Comparison of ENCODE assay signal across 13 cellular contexts in the genomic region with DNA sequence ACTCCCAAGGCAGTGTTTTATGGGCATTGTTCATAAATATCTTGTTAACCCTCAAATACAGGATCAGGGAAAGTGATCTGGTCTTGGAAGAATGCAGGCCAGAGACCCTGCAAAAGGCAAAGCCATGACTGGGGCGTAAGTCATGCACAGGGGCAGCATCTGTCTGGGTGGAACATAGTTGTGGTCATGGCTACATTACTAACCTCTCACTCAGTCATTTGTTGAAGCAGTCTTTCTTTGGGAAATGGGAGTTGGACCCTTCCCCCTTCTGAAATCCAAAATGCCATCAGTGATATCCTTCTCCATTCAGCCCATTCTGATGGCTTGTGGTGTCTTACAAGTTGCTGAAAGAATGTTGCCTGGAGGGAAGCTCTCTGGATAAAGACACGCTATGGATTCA.
DNase-seq lines count a peak whose midpoint lies in the region; ATAC-seq and TF ChIP-seq lines count a peak whose summit lies in the region.
"Had no signal": no experiment of that assay in that cellular context is flagged by ENCODE, and none has a peak within 500 bp of the region (broad histone marks: within the 10 kb centered on the region; RNA-seq: fewer than 3 reads in every experiment).

No MANE protein-coding gene starts in this region.

- intact Hi-C loops in IMR-90 (cut with micrococcal nuclease) = loop anchor here (5.0 kb wide), 2 partner anchors 66 to 421 kb away; no protein-coding TSS in a partner anchor
- intact Hi-C loops in activated CD4-positive, alpha-beta memory T cell treated with anti-CD3 and anti-CD28 coated beads for 36 hours (cut with micrococcal nuclease) = no loop called here

- peak overlapping the region; percentile 96; the same call in 1 of the 2 replicates for H3K23ac ChIP-seq in IMR-90 (ENCODE audit: low read depth, low read length)

- H3K36me3 ChIP-seq in IMR-90 (ENCODE audit: control insufficient read depth, insufficient read depth, low read length) (no peaks in the 10 kb centered on the region), kidney epithelial cell (ENCODE audit: control insufficient read depth, insufficient read depth, low read length) (no peaks in the 10 kb centered on the region)
- H3K36me3 ChIP-seq: BLaER1 had no signal

- H3K36me3 Mint-ChIP-seq in activated CD4-positive, alpha-beta memory T cell treated with anti-CD3 and anti-CD28 coated beads for 36 hours = peaks cover 5% of the 10 kb centered on the region

- peak overlapping the region; percentile 85 to 97; a peak in 3 of 4 replicates for H4K8ac ChIP-seq in IMR-90 (ENCODE audit: low read depth in 2 of 2, low read length in 2 of 2)

- no peaks in the 10 kb centered on the region for H3K79me1 ChIP-seq in IMR-90 (ENCODE audit: low read depth in 1 of 2, low read length in 2 of 2)

- H2BK20ac ChIP-seq in IMR-90 (ENCODE audit: low read depth, low read length) = peak overlapping the region; percentile 100

- no peaks in the 10 kb centered on the region for H3K27me3 ChIP-seq in IMR-90 (ENCODE audit: control insufficient read depth, insufficient read depth, low read length)
- no peaks in the 10 kb centered on the region for H3K27me3 ChIP-seq in kidney epithelial cell (ENCODE audit: control insufficient read depth, insufficient read depth, low read length)
- H3K27me3 ChIP-seq: BLaER1 had no signal

- in situ Hi-C loops in IMR-90 (cut with MboI; ENCODE audit: low sequenced_read_pairs) (no loop called here), astrocyte of the spinal cord (cut with HindIII; ENCODE audit: low sequenced_read_pairs) (no loop called here)

- H2AK5ac ChIP-seq in IMR-90 (ENCODE audit: low read depth, low read length) = no peak overlapping the region; the same call in 1 of the 2 replicates

- peak overlapping the region; percentile 97 for H2BK5ac ChIP-seq in IMR-90 (ENCODE audit: low read depth, low read length, poor library complexity, severe bottlenecking)

- H3K4me1 ChIP-seq in IMR-90 (ENCODE audit: control insufficient read depth, insufficient read depth, low read length) = peaks cover 21% of the 10 kb centered on the region
- H3K4me1 ChIP-seq: BLaER1 had no signal

- H3K4me1 Mint-ChIP-seq in activated CD4-positive, alpha-beta memory T cell treated with anti-CD3 and anti-CD28 coated beads for 36 hours (ENCODE audit: low read depth) = no peaks in the 10 kb centered on the region
- H3K4me1 Mint-ChIP-seq: activated CD4-positive, alpha-beta memory T cell treated with anti-CD3 and anti-CD28 coated beads, Interleukin-2, amount 10 ng/mL, durations not matched to agents 7 days and 5 days had no signal

- TF ChIP-seq RAD21 in IMR-90 (IDR thresholded peaks at IDR 0.05; ENCODE audit: low read length) = peak; percentile 37

- no TSS peak for BruUV-seq in IMR-90 (replicated peaks; lab: Mats Ljungman, UMichigan)

- peak; percentile 93 for ATAC-seq in IMR-90 (ENCODE audit: low read depth)
- ATAC-seq in GM19328 (IDR thresholded peaks at IDR 0.05; ENCODE audit: unreplicated experiment) = no peak

- H3K4ac ChIP-seq in IMR-90 (ENCODE audit: low read depth, low read length) = peak overlapping the region; percentile 99; the same call in 1 of the 2 replicates

- H3K9me3 ChIP-seq in IMR-90 (ENCODE audit: control insufficient read depth, insufficient read depth, low read length) = no peaks in the 10 kb centered on the region

- H3K4me2 ChIP-seq in IMR-90 (ENCODE audit: low read depth, low read length) = peak overlapping the region; percentile 66; the same call in 1 of the 2 replicates
- H3K4me2 ChIP-seq: BLaER1 had no signal

- peaks cover 21% of the 10 kb centered on the region for H3K9me3 Mint-ChIP-seq in activated CD4-positive, alpha-beta memory T cell treated with anti-CD3 and anti-CD28 coated beads for 36 hours

- POLR2A ChIA-PET in AG04449 (lab: Yijun Ruan, JAX) (interaction anchor here (0.7 to 2.3 kb wide), 10 partner anchors 10 to 401 kb away, joined by 3 to 21 read pairs (median 5); a partner anchor contains a TSS), IMR-90 (lab: Charles Lee; ENCODE audit: unreplicated experiment) (no interaction called here)
- POLR2A ChIA-PET in activated CD4-positive, alpha-beta memory T cell treated with anti-CD3 and anti-CD28 coated beads for 36 hours (lab: Charles Lee) = no interaction called here

- H2AFZ ChIP-seq in IMR-90 (replicated peaks; ENCODE audit: low read length, poor library complexity) = peak overlapping the region; percentile 28

- H3K56ac ChIP-seq in IMR-90 (ENCODE audit: extremely low read depth, insufficient read depth, low read length) = peak overlapping the region; percentile 87; the same call in 1 of the 2 replicates

- H3K27me3 Mint-ChIP-seq in activated CD4-positive, alpha-beta memory T cell treated with anti-CD3 and anti-CD28 coated beads for 36 hours = peaks cover 4% of the 10 kb centered on the region

- H3K4me3 ChIP-seq in AG04449 (ENCODE audit: low read depth, low read length) = no peak overlapping the region; the same call in 1 of the 2 replicates
- no peak overlapping the region for H3K4me3 ChIP-seq in IMR-90 (ENCODE audit: insufficient read depth, low read depth, low read length)
- H3K4me3 ChIP-seq in astrocyte of the spinal cord (ENCODE audit: low read depth, low read length) = no peak overlapping the region
- no peak overlapping the region for H3K4me3 ChIP-seq in kidney epithelial cell (ENCODE audit: low read depth, low read length)
- H3K4me3 ChIP-seq: BLaER1 had no signal

- peak overlapping the region; percentile 99; the same call in 1 of the 2 replicates for H3K18ac ChIP-seq in IMR-90 (ENCODE audit: low read depth, low read length)

- H3K27ac Mint-ChIP-seq in activated CD4-positive, alpha-beta memory T cell treated with anti-CD3 and anti-CD28 coated beads for 36 hours = no peak overlapping the region
- H3K27ac Mint-ChIP-seq: activated CD4-positive, alpha-beta memory T cell treated with anti-CD3 and anti-CD28 coated beads, Interleukin-2, amount 10 ng/mL, durations not matched to agents 7 days and 5 days had no signal

- peak overlapping the region; percentile 99; the same call in 1 of the 2 replicates for H4K5ac ChIP-seq in IMR-90 (ENCODE audit: low read depth, low read length)

- dilution Hi-C loops in IMR-90 (cut with HindIII; ENCODE audit: low sequenced_read_pairs, unreplicated experiment) = no loop called here

- peak overlapping the region; percentile 100 for H2BK120ac ChIP-seq in IMR-90 (ENCODE audit: low read depth, low read length)

- H4K20me1 ChIP-seq in IMR-90 (ENCODE audit: insufficient read depth, low read length) = peaks cover 6% of the 10 kb centered on the region
- H4K20me1 ChIP-seq: BLaER1 had no signal

- no peak for TF ChIP-seq POLR2A in IMR-90 (IDR thresholded peaks at IDR 0.05; ENCODE audit: low read depth, low read length)

- peak overlapping the region; percentile 98; the same call in 2 of the 3 replicates for H2BK15ac ChIP-seq in IMR-90 (ENCODE audit: low read depth, low read length)

- CTCF ChIA-PET in AG04449 (lab: Yijun Ruan, JAX) = interaction anchor here (1.2 to 2.4 kb wide), 4 partner anchors 33 to 421 kb away, joined by 5 to 8 read pairs (median 6); no protein-coding TSS in a partner anchor
- CTCF ChIA-PET in IMR-90 (lab: Yijun Ruan, JAX) = no interaction called here
- CTCF ChIA-PET in activated CD4-positive, alpha-beta memory T cell treated with anti-CD3 and anti-CD28 coated beads for 36 hours (lab: Charles Lee) = no interaction called here

- peak overlapping the region; percentile 87 for H2AK9ac ChIP-seq in IMR-90 (replicated peaks; ENCODE audit: low read depth, low read length, poor library complexity)

- H3K4me3 Mint-ChIP-seq in activated CD4-positive, alpha-beta memory T cell treated with anti-CD3 and anti-CD28 coated beads for 36 hours = no peak overlapping the region
- H3K4me3 Mint-ChIP-seq: activated CD4-positive, alpha-beta memory T cell treated with anti-CD3 and anti-CD28 coated beads, Interleukin-2, amount 10 ng/mL, durations not matched to agents 7 days and 5 days had no signal

- H3K27ac ChIP-seq in IMR-90 (ENCODE audit: insufficient read depth, low read length) = no peak overlapping the region; the same call in 1 of the 2 replicates
- H3K27ac ChIP-seq: BLaER1 had no signal

- peak overlapping the region; percentile 99 for H4K91ac ChIP-seq in IMR-90 (ENCODE audit: insufficient read depth, low read depth, low read length)

- 0 out of 2 replicates have a peak overlapping the region, but pooled peaks have one; percentile 99 for H3K14ac ChIP-seq in IMR-90 (replicated peaks; ENCODE audit: low read depth, low read length)

- WGBS in IMR-90 (ENCODE audit: extremely low coverage in 2 of 2, insufficient read length in 1 of 2), 2 experiments = no CpG with 5 or more reads among the region's 2 CpGs

- peaks cover 7% of the 10 kb centered on the region for H3K9me1 ChIP-seq in IMR-90 (ENCODE audit: insufficient read depth, low read length)

- DNase-seq in AG04449 (ENCODE audit: low read depth, low spot score) (peak; percentile 99), IMR-90 (peak; percentile 98), astrocyte of the spinal cord (ENCODE audit: low read depth, low spot score) (peak; percentile 98), kidney epithelial cell (ENCODE audit: low read depth) (peak; percentile 98), KG1 (lab: John Stamatoyannopoulos, UW) (no peak), HuH-7.5 (ENCODE audit: low spot score) (no peak)
- no peak for DNase-seq in activated CD4-positive, alpha-beta memory T cell treated with anti-CD3 and anti-CD28 coated beads for 36 hours
- DNase-seq: activated CD4-positive, alpha-beta memory T cell treated with anti-CD3 and anti-CD28 coated beads, Interleukin-2, amount 10 ng/mL, durations not matched to agents 7 days and 5 days; activated naive CD4-positive, alpha-beta T cell; NCI-H526 treated with DMSO at 0.1 percent for 48 hours; stimulated activated CD4-positive, alpha-beta T cell treated with anti-CD3 and anti-CD28 coated beads, Interleukin-15, amount 100 ng/mL, for 24 hours had no signal

- TF ChIP-seq CTCF in AG04449 (IDR thresholded peaks at IDR 0.05; ENCODE audit: insufficient read depth, low read length, missing control alignments) (no peak), IMR-90 (conservative IDR thresholded peaks at IDR 0.05; ENCODE audit: low read depth, low read length) (no peak), astrocyte of the spinal cord (IDR thresholded peaks at IDR 0.05; ENCODE audit: low read depth, low read length) (no peak), kidney epithelial cell (IDR thresholded peaks at IDR 0.05; ENCODE audit: insufficient read depth, low read length, poor library complexity, severe bottlenecking) (no peak)

- H3K9ac ChIP-seq in IMR-90 (ENCODE audit: low read depth, low read length) = no peak overlapping the region
- H3K9ac ChIP-seq: BLaER1 had no signal

TF ChIP-seq in IMR-90, 13 proteins besides CTCF, POLR2A, EP300 and RAD21 (continues in another document):
- TF ChIP-seq SMC3 (IDR thresholded peaks at IDR 0.05; ENCODE audit: low read depth, low read length) (no peak), FOS (IDR thresholded peaks at IDR 0.05; ENCODE audit: low read depth, low read length) (peak; percentile 86)

Comparison
In these comparisons a context has a peak if more than half of its experiments do, and no peak if none do; other contexts are left out.
1. DNase-seq: peak in AG04449 (single experiment), IMR-90 (single experiment), astrocyte of the spinal cord (single experiment) and kidney epithelial cell (single experiment); none in activated CD4-positive, alpha-beta memory T cell treated with anti-CD3 and anti-CD28 coated beads for 36 hours (single experiment), KG1 (single experiment) and HuH-7.5 (single experiment).